Comparison of ENCODE assay signal across 26 cellular contexts in genomic region chr2:190999058-190999457, GRCh38. TPM values are rescaled to one million over a fixed set of nuclear protein-coding genes. Genes with fewer than 3 reads are reported as not detected.
A peak's percentile ranks its signal among the peaks of the same experiment; 100 is the strongest.
DNase-seq lines count a peak whose midpoint lies in the region; ATAC-seq, FAIRE-seq and TF ChIP-seq lines count a peak whose summit lies in the region.
"Had no signal": no experiment of that assay in that cellular context is flagged by ENCODE, and none has a peak within 500 bp of the region (broad histone marks: within the 10 kb centered on the region; RNA-seq: fewer than 3 reads in every experiment).

No MANE protein-coding gene starts in this region.

- peak; percentile 23 for TF ChIP-seq POLR2A in GM18505 (IDR thresholded peaks at IDR 0.05; ENCODE audit: borderline replicate concordance, extremely low read depth, insufficient read depth, insufficient read length)

- no peak for ATAC-seq in GM18505 (IDR thresholded peaks at IDR 0.05; ENCODE audit: unreplicated experiment)
- ATAC-seq in stimulated activated naive CD8-positive, alpha-beta T cell treated with anti-CD3 and anti-CD28 coated beads, Interleukin-15, Interleukin-2, amounts not matched to agents 100 U/mL and 50 U/mL, for 24 hours = peak; percentile 47
- no peak for ATAC-seq in HG02571 (IDR thresholded peaks at IDR 0.05; ENCODE audit: unreplicated experiment)
- ATAC-seq: K562, left cardiac atrium, Panc1, sciatic nerve had no signal

- FAIRE-seq in astrocyte (lab: Jason Lieb, UNC) = no peak
- FAIRE-seq: endometrium, K562 had no signal

- no peak for TF ChIP-seq CTCF in astrocyte (IDR thresholded peaks at IDR 0.05; ENCODE audit: insufficient read depth, low read depth, low read length)

- peaks cover 23% of the 10 kb centered on the region for H3K9me3 Mint-ChIP-seq in activated CD4-positive, alpha-beta memory T cell treated with anti-CD3 and anti-CD28 coated beads for 36 hours
- peaks cover 4% of the 10 kb centered on the region for H3K9me3 Mint-ChIP-seq in activated CD4-positive, alpha-beta memory T cell treated with anti-CD3 and anti-CD28 coated beads, Interleukin-2, amount 10 ng/mL, durations not matched to agents 7 days and 5 days
- H3K9me3 Mint-ChIP-seq in astrocyte (ENCODE audit: unreplicated experiment) = peaks cover 4% of the 10 kb centered on the region

- POLR2A ChIA-PET in activated CD4-positive, alpha-beta memory T cell treated with anti-CD3 and anti-CD28 coated beads for 36 hours (lab: Charles Lee) = interaction anchor here (0.6 kb wide), 1 partner anchor 21 kb away, joined by 3 read pairs; no protein-coding TSS in a partner anchor
- POLR2A ChIA-PET in activated CD4-positive, alpha-beta memory T cell treated with anti-CD3 and anti-CD28 coated beads, Interleukin-2, amount 10 ng/mL, durations not matched to agents 7 days and 5 days (lab: Charles Lee) = interaction anchor here (1.3 to 3.5 kb wide), 4 partner anchors 8 to 14 kb away, joined by 3 to 14 read pairs (median 12); no protein-coding TSS in a partner anchor

- H3K36me3 Mint-ChIP-seq in activated CD4-positive, alpha-beta memory T cell treated with anti-CD3 and anti-CD28 coated beads for 36 hours = peaks cover 93% of the 10 kb centered on the region
- peaks cover 95% of the 10 kb centered on the region for H3K36me3 Mint-ChIP-seq in activated CD4-positive, alpha-beta memory T cell treated with anti-CD3 and anti-CD28 coated beads, Interleukin-2, amount 10 ng/mL, durations not matched to agents 7 days and 5 days (ENCODE audit: low read depth)
- peaks cover 58% of the 10 kb centered on the region for H3K36me3 Mint-ChIP-seq in astrocyte (ENCODE audit: low read depth, unreplicated experiment)

- H3K27me3 Mint-ChIP-seq in activated CD4-positive, alpha-beta memory T cell treated with anti-CD3 and anti-CD28 coated beads for 36 hours = no peaks in the 10 kb centered on the region
- no peaks in the 10 kb centered on the region for H3K27me3 Mint-ChIP-seq in activated CD4-positive, alpha-beta memory T cell treated with anti-CD3 and anti-CD28 coated beads, Interleukin-2, amount 10 ng/mL, durations not matched to agents 7 days and 5 days
- no peaks in the 10 kb centered on the region for H3K27me3 Mint-ChIP-seq in astrocyte (ENCODE audit: low read depth, unreplicated experiment)
- H3K27me3 Mint-ChIP-seq: activated B cell treated with CpG ODN at 0.5 μM for 24 hours had no signal

- CTCF ChIA-PET in activated CD4-positive, alpha-beta memory T cell treated with anti-CD3 and anti-CD28 coated beads for 36 hours (lab: Charles Lee) = no interaction called here
- CTCF ChIA-PET in activated CD4-positive, alpha-beta memory T cell treated with anti-CD3 and anti-CD28 coated beads, Interleukin-2, amount 10 ng/mL, durations not matched to agents 7 days and 5 days (lab: Charles Lee) = no interaction called here

- H3K4me3 Mint-ChIP-seq in activated CD4-positive, alpha-beta memory T cell treated with anti-CD3 and anti-CD28 coated beads for 36 hours = no peak overlapping the region
- no peak overlapping the region for H3K4me3 Mint-ChIP-seq in activated CD4-positive, alpha-beta memory T cell treated with anti-CD3 and anti-CD28 coated beads, Interleukin-2, amount 10 ng/mL, durations not matched to agents 7 days and 5 days
- H3K4me3 Mint-ChIP-seq in astrocyte (ENCODE audit: unreplicated experiment) = no peak overlapping the region
- H3K4me3 Mint-ChIP-seq: activated B cell treated with CpG ODN at 0.5 μM for 24 hours; activated T-helper 1 cell treated with anti-CD3 and anti-CD28 coated beads, Interleukin-12 subunit alpha, Interleukin-12 subunit beta, Interleukin-2, Interleukin-4 antibody, amounts not matched to agents 30 ng/mL and 10 ng/mL and 1 ng/mL, durations not matched to agents 14 hours and 24 hours and 36 hours had no signal

- H3K27ac Mint-ChIP-seq in activated CD4-positive, alpha-beta memory T cell treated with anti-CD3 and anti-CD28 coated beads for 36 hours = peak overlapping the region; percentile 38
- no peak overlapping the region for H3K27ac Mint-ChIP-seq in activated CD4-positive, alpha-beta memory T cell treated with anti-CD3 and anti-CD28 coated beads, Interleukin-2, amount 10 ng/mL, durations not matched to agents 7 days and 5 days
- H3K27ac Mint-ChIP-seq in astrocyte (ENCODE audit: unreplicated experiment) = peak overlapping the region; percentile 66
- H3K27ac Mint-ChIP-seq: activated B cell treated with CpG ODN at 0.5 μM for 24 hours had no signal

- DNase-seq in activated CD4-positive, alpha-beta memory T cell treated with anti-CD3 and anti-CD28 coated beads for 36 hours = no peak
- DNase-seq in activated CD4-positive, alpha-beta memory T cell treated with anti-CD3 and anti-CD28 coated beads, Interleukin-2, amount 10 ng/mL, durations not matched to agents 7 days and 5 days = no peak
- DNase-seq in astrocyte (ENCODE audit: low read depth) (no peak), occipital lobe (lab: John Stamatoyannopoulos, UW) (no peak), NCI-H345 treated with DMSO at 0.1 percent for 48 hours (lab: John Stamatoyannopoulos, UW; ENCODE audit: unreplicated experiment) (no peak)
- DNase-seq in stimulated activated naive CD8-positive, alpha-beta T cell treated with anti-CD3 and anti-CD28 coated beads, Interleukin-15, Interleukin-2, amounts not matched to agents 100 U/mL and 50 U/mL, for 24 hours = no peak
- DNase-seq: activated B cell treated with CpG ODN at 0.5 μM for 24 hours; central memory CD4-positive, alpha-beta T cell; dermis blood vessel endothelial cell; esophagus squamous epithelium; foreskin melanocyte; HCEC 1CT; left cardiac atrium; NCI-H2029; NCI-H526; SIG-M5; stimulated activated naive CD4-positive, alpha-beta T cell had no signal

- H3K27me3 ChIP-seq in astrocyte (ENCODE audit: insufficient read depth, low read length) = no peaks in the 10 kb centered on the region
- H3K27me3 ChIP-seq: esophagus squamous epithelium, vagina had no signal

- H3K36me3 ChIP-seq in astrocyte (ENCODE audit: insufficient read depth, low read length) = peaks cover 45% of the 10 kb centered on the region

- H3K27ac ChIP-seq in astrocyte (ENCODE audit: low read depth, low read length) = no peak overlapping the region
- H3K27ac ChIP-seq: esophagus squamous epithelium, prostate gland, vagina had no signal

- H3K9ac ChIP-seq in astrocyte (ENCODE audit: low read length) = no peak overlapping the region

- no peaks in the 10 kb centered on the region for H3K79me2 ChIP-seq in astrocyte (ENCODE audit: insufficient read depth, low read length)

- intact Hi-C loops in activated CD4-positive, alpha-beta memory T cell treated with anti-CD3 and anti-CD28 coated beads for 36 hours (cut with micrococcal nuclease) = loop anchor here (5.0 kb wide), 1 partner anchor 33 kb away; no protein-coding TSS in a partner anchor

- no peak overlapping the region for H3K4me3 ChIP-seq in astrocyte (ENCODE audit: insufficient read depth, low read depth, low read length)
- H3K4me3 ChIP-seq: esophagus squamous epithelium, K562, prostate gland, vagina had no signal

- no peaks in the 10 kb centered on the region for H4K20me1 ChIP-seq in astrocyte (ENCODE audit: insufficient read depth, low read length)

- H3K4me2 ChIP-seq in astrocyte (ENCODE audit: low read length) = no peak overlapping the region

- peaks cover 70% of the 10 kb centered on the region for H3K4me1 Mint-ChIP-seq in activated CD4-positive, alpha-beta memory T cell treated with anti-CD3 and anti-CD28 coated beads for 36 hours (ENCODE audit: low read depth)
- peaks cover 86% of the 10 kb centered on the region for H3K4me1 Mint-ChIP-seq in activated CD4-positive, alpha-beta memory T cell treated with anti-CD3 and anti-CD28 coated beads, Interleukin-2, amount 10 ng/mL, durations not matched to agents 7 days and 5 days
- H3K4me1 Mint-ChIP-seq in astrocyte (ENCODE audit: low read depth, unreplicated experiment) = peaks cover 13% of the 10 kb centered on the region

- no peaks in the 10 kb centered on the region for H3K9me3 ChIP-seq in astrocyte (ENCODE audit: insufficient read depth, low read depth, low read length)
- H3K9me3 ChIP-seq: esophagus squamous epithelium, prostate gland, vagina had no signal

- no peaks in the 10 kb centered on the region for H3K4me1 ChIP-seq in astrocyte (ENCODE audit: insufficient read depth, low read length)
- H3K4me1 ChIP-seq: prostate gland, vagina had no signal

- H2AFZ ChIP-seq in astrocyte (ENCODE audit: low read depth, low read length) = no peak overlapping the region

RNA-seq across cellular contexts. Expression of gene STAT1, which starts 14.9 kb away (rescaled TPM):
- total RNA-seq in activated CD4-positive, alpha-beta memory T cell treated with anti-CD3 and anti-CD28 coated beads for 36 hours = 100 to 1,000 TPM; 309 to 314 TPM
- total RNA-seq in activated CD4-positive, alpha-beta memory T cell treated with anti-CD3 and anti-CD28 coated beads, Interleukin-2, amount 10 ng/mL, durations not matched to agents 7 days and 5 days = 100 to 1,000 TPM; 540 to 547 TPM
- 377 and 447 TPM in 2 replicates for total RNA-seq in astrocyte
- 29.8 TPM for total RNA-seq in occipital lobe

Comparison
In these comparisons a context has a peak if more than half of its experiments do, and no peak if none do; other contexts are left out.
1. RNA of gene STAT1, which starts 14.9 kb away (total RNA-seq): 540 to 547 TPM in activated CD4-positive, alpha-beta memory T cell treated with anti-CD3 and anti-CD28 coated beads, Interleukin-2, amount 10 ng/mL, durations not matched to agents 7 days and 5 days, 377 to 447 TPM in astrocyte and 309 to 314 TPM in activated CD4-positive, alpha-beta memory T cell treated with anti-CD3 and anti-CD28 coated beads for 36 hours; 29.8 TPM in occipital lobe (single experiment); every median in the first group is over 10 times any median in the second.